19 cellular contexts compared by ENCODE assay signal in genomic region chr1:115073298-115074087, GRCh38. TPM values are rescaled to one million over a fixed set of nuclear protein-coding genes. Genes with fewer than 3 reads are reported as not detected.
DNase-seq lines count a peak whose midpoint lies in the region; ATAC-seq and FAIRE-seq lines count a peak whose summit lies in the region.
"Had no signal": no experiment of that assay in that cellular context is flagged by ENCODE, and none has a peak within 500 bp of the region (broad histone marks: within the 10 kb centered on the region; RNA-seq: fewer than 3 reads in every experiment).

No MANE protein-coding gene starts in this region.

- peak; percentile 24 for DNase-seq in activated naive CD8-positive, alpha-beta T cell treated with anti-CD3 and anti-CD28 coated beads for 36 hours
- no peak for DNase-seq in stimulated activated effector memory CD8-positive, alpha-beta T cell treated with anti-CD3 and anti-CD28 coated beads, Interleukin-12 subunit alpha, Interleukin-12 subunit beta, amount 100 ng/mL, for 72 hours (ENCODE audit: low spot score in 2 of 2)
- DNase-seq in NCI-H1048 (lab: John Stamatoyannopoulos, UW) (no peak), iPS-NIHi7 (ENCODE audit: extremely low spot score) (no peak), GOT3 (lab: John Stamatoyannopoulos, UW) (no peak), NCI-H2171 (lab: John Stamatoyannopoulos, UW) (no peak)
- DNase-seq: activated CD4-positive, alpha-beta T cell treated with anti-CD3 and anti-CD28 coated beads, Interleukin-2, amount 10 ng/mL, durations not matched to agents 7 days and 5 days; activated effector memory CD4-positive, alpha-beta T cell treated with Interleukin-2 at 50 U/mL for 16 hours; C1 segment of cervical spinal cord; DND-41; dorsolateral prefrontal cortex; NK-92 treated with Interleukin-12 subunit alpha and Interleukin-12 subunit beta, amount 100 ng/mL, for 24 hours; T-helper 9 cell had no signal

- FAIRE-seq in islet of Langerhans (lab: Jason Lieb, UNC) = peak; percentile 13
- FAIRE-seq: H54 had no signal

- no peaks in the 10 kb centered on the region for H3K27me3 Mint-ChIP-seq in activated naive CD8-positive, alpha-beta T cell treated with anti-CD3 and anti-CD28 coated beads for 36 hours

- H3K36me3 Mint-ChIP-seq in activated naive CD8-positive, alpha-beta T cell treated with anti-CD3 and anti-CD28 coated beads for 36 hours = peaks cover 1% of the 10 kb centered on the region
- H3K36me3 Mint-ChIP-seq in stimulated activated effector memory CD8-positive, alpha-beta T cell treated with anti-CD3 and anti-CD28 coated beads, Interleukin-12 subunit alpha, Interleukin-12 subunit beta, amount 100 ng/mL, for 72 hours = no peaks in the 10 kb centered on the region

- peaks cover 59% of the 10 kb centered on the region for H3K4me1 Mint-ChIP-seq in activated naive CD8-positive, alpha-beta T cell treated with anti-CD3 and anti-CD28 coated beads for 36 hours
- H3K4me1 Mint-ChIP-seq in stimulated activated effector memory CD8-positive, alpha-beta T cell treated with anti-CD3 and anti-CD28 coated beads, Interleukin-12 subunit alpha, Interleukin-12 subunit beta, amount 100 ng/mL, for 72 hours = peaks cover 43% of the 10 kb centered on the region
- H3K4me1 Mint-ChIP-seq: neural crest cell had no signal

- H3K27ac Mint-ChIP-seq in activated naive CD8-positive, alpha-beta T cell treated with anti-CD3 and anti-CD28 coated beads for 36 hours = no peak overlapping the region
- H3K27ac Mint-ChIP-seq in stimulated activated effector memory CD8-positive, alpha-beta T cell treated with anti-CD3 and anti-CD28 coated beads, Interleukin-12 subunit alpha, Interleukin-12 subunit beta, amount 100 ng/mL, for 72 hours = peak overlapping the region; percentile 83
- H3K27ac Mint-ChIP-seq: activated CD4-positive, alpha-beta T cell treated with anti-CD3 and anti-CD28 coated beads, Interleukin-2, amount 10 ng/mL, durations not matched to agents 7 days and 5 days had no signal

- no peak overlapping the region for H3K4me3 Mint-ChIP-seq in activated naive CD8-positive, alpha-beta T cell treated with anti-CD3 and anti-CD28 coated beads for 36 hours
- peak overlapping the region; percentile 4 for H3K4me3 Mint-ChIP-seq in stimulated activated effector memory CD8-positive, alpha-beta T cell treated with anti-CD3 and anti-CD28 coated beads, Interleukin-12 subunit alpha, Interleukin-12 subunit beta, amount 100 ng/mL, for 72 hours
- H3K4me3 Mint-ChIP-seq: activated CD4-positive, alpha-beta T cell treated with anti-CD3 and anti-CD28 coated beads, Interleukin-2, amount 10 ng/mL, durations not matched to agents 7 days and 5 days; neural crest cell had no signal

- H3K9me3 Mint-ChIP-seq in activated naive CD8-positive, alpha-beta T cell treated with anti-CD3 and anti-CD28 coated beads for 36 hours = no peaks in the 10 kb centered on the region
- no peaks in the 10 kb centered on the region for H3K9me3 Mint-ChIP-seq in stimulated activated effector memory CD8-positive, alpha-beta T cell treated with anti-CD3 and anti-CD28 coated beads, Interleukin-12 subunit alpha, Interleukin-12 subunit beta, amount 100 ng/mL, for 72 hours
- H3K9me3 Mint-ChIP-seq: activated CD4-positive, alpha-beta T cell treated with anti-CD3 and anti-CD28 coated beads, Interleukin-2, amount 10 ng/mL, durations not matched to agents 7 days and 5 days; neural crest cell had no signal

- peak; percentile 59 for ATAC-seq in GM19463 (IDR thresholded peaks at IDR 0.05; ENCODE audit: unreplicated experiment)
- ATAC-seq in stimulated activated effector memory CD8-positive, alpha-beta T cell treated with anti-CD3 and anti-CD28 coated beads, Interleukin-12 subunit alpha, Interleukin-12 subunit beta, amount 100 ng/mL, for 72 hours = peak; percentile 89

RNA-seq across cellular contexts. Expression of gene TSPAN2, which starts 15.8 kb away (rescaled TPM):
- under 1 TPM; 0.16 to 0.26 TPM for total RNA-seq in activated naive CD8-positive, alpha-beta T cell treated with anti-CD3 and anti-CD28 coated beads for 36 hours

RNA-seq across cellular contexts. Expression of gene TSHB, which starts 43.9 kb away (rescaled TPM):
- total RNA-seq in activated naive CD8-positive, alpha-beta T cell treated with anti-CD3 and anti-CD28 coated beads for 36 hours = not detected
- total RNA-seq: activated CD4-positive, alpha-beta T cell treated with anti-CD3 and anti-CD28 coated beads, Interleukin-2, amount 10 ng/mL, durations not matched to agents 7 days and 5 days; dorsolateral prefrontal cortex; fibroblast of lung; liver; neural crest cell had no signal
